8 cellular contexts compared by ENCODE assay signal in the genomic region with DNA sequence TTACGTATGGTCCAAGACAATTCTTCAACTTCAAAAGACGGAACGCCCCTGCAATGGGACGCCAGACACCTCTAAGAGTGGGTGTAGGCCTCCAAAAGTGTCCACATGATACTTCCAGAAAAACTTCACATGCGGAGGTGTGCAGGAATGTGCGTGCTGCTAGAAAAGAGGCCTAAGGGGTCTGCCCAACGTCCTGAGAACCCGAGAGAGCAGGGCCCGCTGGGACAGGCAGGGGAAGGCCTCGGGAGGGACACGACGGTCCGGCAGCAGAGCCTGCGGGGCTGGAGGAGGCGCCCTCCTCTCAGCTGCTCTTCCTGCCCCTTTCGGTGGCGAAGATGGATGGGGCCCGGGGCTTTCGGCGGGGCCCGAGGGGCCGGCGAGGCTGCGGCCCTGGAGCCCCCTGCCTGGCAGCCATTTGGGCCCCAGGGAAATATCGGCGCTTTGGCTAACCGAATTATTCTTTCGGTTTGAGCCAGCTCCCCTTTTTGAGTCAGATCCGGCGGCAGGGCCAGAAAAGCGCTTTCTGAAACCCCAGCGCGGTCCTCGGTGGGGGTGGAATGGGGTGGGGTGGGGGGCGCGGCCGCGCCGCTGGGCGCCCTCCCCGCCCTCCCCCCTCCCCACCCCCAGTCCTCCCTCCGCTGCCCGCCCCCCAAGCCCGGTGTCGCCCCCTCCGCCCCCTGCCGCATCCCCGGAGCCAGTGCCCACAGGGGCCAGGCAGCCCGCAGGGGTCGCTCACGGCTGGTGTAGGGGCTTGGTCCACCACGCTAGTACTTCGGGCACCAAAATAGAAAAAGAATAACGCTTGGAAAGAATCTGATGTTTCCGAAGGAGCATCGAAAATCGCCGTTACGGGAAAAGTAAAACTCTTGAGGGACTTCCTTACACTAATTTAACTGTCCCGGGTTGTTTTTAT. TPM values are rescaled to one million over a fixed set of nuclear protein-coding genes. Genes with fewer than 3 reads are reported as not detected.
A peak's percentile ranks its signal among the peaks of the same experiment; 100 is the strongest.
DNase-seq lines count a peak whose midpoint lies in the region; ATAC-seq lines count a peak whose summit lies in the region.

No MANE protein-coding gene starts in this region.

- ATAC-seq in GM18867 (IDR thresholded peaks at IDR 0.05; ENCODE audit: unreplicated experiment) (peak; percentile 32), HG02884 (IDR thresholded peaks at IDR 0.05; ENCODE audit: unreplicated experiment) (no peak)

- H3K36me3 ChIP-seq in MG63 (no peaks in the 10 kb centered on the region), iPS-15b (ENCODE audit: control insufficient read depth, insufficient read depth, low read length) (no peaks in the 10 kb centered on the region)

- H3K4me1 ChIP-seq in iPS-15b (ENCODE audit: control insufficient read depth, insufficient read depth, low read length): peaks cover 2% of the 10 kb centered on the region

- H3K9me3 ChIP-seq in MG63 (no peaks in the 10 kb centered on the region), iPS-15b (ENCODE audit: control insufficient read depth, insufficient read depth, low read length) (no peaks in the 10 kb centered on the region)

- peak overlapping the region; percentile 12 for H3K9ac ChIP-seq in iPS-15b (ENCODE audit: low read depth, low read length)

- DNase-seq in MG63: peak; percentile 34
- peak; percentile 74 for DNase-seq in activated naive CD4-positive, alpha-beta T cell treated with Interleukin-2 at 50 U/mL for 16 hours
- DNase-seq in stimulated activated CD4-positive, alpha-beta T cell treated with anti-CD3 and anti-CD28 coated beads, Interleukin-1b, Interleukin-23, amount 100 ng/mL, for 48 hours: peak; percentile 79
- no peak for DNase-seq in DMS153 treated with DMSO at 0.1 percent for 48 hours (lab: John Stamatoyannopoulos, UW; ENCODE audit: unreplicated experiment)
- no peak for DNase-seq in A172 (ENCODE audit: low spot score)

- no peaks in the 10 kb centered on the region for H3K27me3 ChIP-seq in MG63
- peaks cover 51% of the 10 kb centered on the region for H3K27me3 ChIP-seq in iPS-15b (ENCODE audit: control insufficient read depth, insufficient read depth, low read length)

- peak overlapping the region; percentile 39 for H3K4me3 ChIP-seq in MG63
- peak overlapping the region; percentile 46 for H3K4me3 ChIP-seq in iPS-15b (ENCODE audit: low read depth, low read length)

RNA-seq across cellular contexts. Expression of a gene that starts 9.2 kb away (rescaled TPM):
- 5.3 and 13.7 TPM in 2 replicates for total RNA-seq in MG63 (2014; rRNA removed; shearing (Covaris generic); ENCODE audit: low replicate concordance)
- 6.9 and 11.2 TPM in 2 replicates for total RNA-seq in A172 (2014; rRNA removed; shearing (Covaris generic))

RNA-seq across cellular contexts. Expression of a gene that starts 22.2 kb away (rescaled TPM):
- total RNA-seq in MG63 (2014; rRNA removed; shearing (Covaris generic); ENCODE audit: low replicate concordance): 1.0 TPM in 1 of 2 replicates, not detected in the other
- total RNA-seq in A172 (2014; rRNA removed; shearing (Covaris generic)): 0.45 and 0.93 TPM in 2 replicates

Comparison
In these comparisons a context has a peak if more than half of its experiments do, and no peak if none do; other contexts are left out.
1. DNase-seq: peak in MG63 (single experiment), activated naive CD4-positive, alpha-beta T cell treated with Interleukin-2 at 50 U/mL for 16 hours (single experiment) and stimulated activated CD4-positive, alpha-beta T cell treated with anti-CD3 and anti-CD28 coated beads, Interleukin-1b, Interleukin-23, amount 100 ng/mL, for 48 hours (single experiment); none in DMS153 treated with DMSO at 0.1 percent for 48 hours (single experiment) and A172 (single experiment).